In the genomic region with DNA sequence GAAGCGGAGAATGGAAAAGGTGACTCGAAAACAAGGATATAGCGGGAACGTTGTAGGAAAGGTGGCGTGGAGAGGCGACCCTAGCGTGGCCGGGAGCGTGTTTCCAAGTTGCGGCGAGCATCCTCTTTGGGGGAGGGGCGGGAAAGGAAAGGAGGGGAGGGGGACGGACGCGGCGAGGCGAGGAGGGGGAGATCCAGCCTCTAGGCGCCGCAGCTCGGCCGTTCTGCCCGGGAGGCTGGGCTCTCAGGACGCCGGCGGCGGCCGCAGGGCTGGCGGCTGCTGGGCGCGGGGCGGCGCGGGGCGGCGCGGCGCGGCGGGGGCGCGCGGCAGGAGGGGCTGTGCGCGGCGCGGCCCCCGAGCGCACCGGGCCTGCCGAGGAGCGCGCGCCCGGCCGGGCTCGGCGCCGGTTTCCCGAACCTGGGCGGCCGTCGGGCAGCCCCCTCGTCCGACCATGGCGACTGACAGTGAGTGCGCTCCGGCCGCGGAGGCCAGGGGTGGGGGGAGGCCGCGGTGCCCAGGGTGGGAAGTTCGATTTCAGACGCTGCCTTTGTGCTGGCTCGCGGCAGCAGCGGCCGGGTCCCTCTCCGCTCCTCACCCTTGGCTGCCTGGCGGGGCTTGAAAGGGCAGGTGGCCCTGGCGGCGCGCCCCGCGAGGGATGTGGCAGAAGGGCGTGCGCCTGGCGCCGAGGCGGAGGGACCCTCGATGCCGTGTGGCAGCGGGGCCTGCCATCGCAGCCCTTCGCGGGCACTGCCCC, we compare ENCODE assay signal across 9 cellular contexts. TPM values are rescaled to one million over a fixed set of nuclear protein-coding genes. Genes with fewer than 3 reads are reported as not detected.
A peak's percentile ranks its signal among the peaks of the same experiment; 100 is the strongest.
DNase-seq lines count a peak whose midpoint lies in the region; ATAC-seq and TF ChIP-seq lines count a peak whose summit lies in the region.
"Had no signal": no experiment of that assay in that cellular context is flagged by ENCODE, and none has a peak within 500 bp of the region (broad histone marks: within the 10 kb centered on the region; RNA-seq: fewer than 3 reads in every experiment).

A gene (plus strand): TSS at position 357 of the 754 bp plus-strand sequence.

- peaks cover 5 to 10% of the 10 kb centered on the region in 2 donors for H3K4me1 Mint-ChIP-seq in natural killer cell treated with Interleukin-12 subunit alpha and Interleukin-12 subunit beta and Interleukin-15 and Interleukin-18, amount 100 ng/mL, for 72 hours (ENCODE audit: low read depth in 2 of 2)

- no peak within 1 kb of the TSS for H3K27ac ChIP-seq in Peyer's patch
- no peak within 1 kb of the TSS for H3K27ac ChIP-seq in tibial nerve

- H3K27ac Mint-ChIP-seq in natural killer cell treated with Interleukin-12 subunit alpha and Interleukin-12 subunit beta and Interleukin-15 and Interleukin-18, amount 100 ng/mL, for 72 hours = no peak within 1 kb of the TSS

- DNase-seq in GM10266 (ENCODE audit: extremely low spot score) (peak; percentile 49), Peyer's patch (no peak), NCI-H187 treated with DMSO at 0.1 percent for 48 hours (lab: John Stamatoyannopoulos, UW) (no peak), tibial nerve (ENCODE audit: low spot score in 2 of 2) (no peak), NCI-H2196 treated with DMSO at 0.1 percent for 48 hours (lab: John Stamatoyannopoulos, UW; ENCODE audit: unreplicated experiment) (no peak)
- DNase-seq in natural killer cell treated with Interleukin-12 subunit alpha and Interleukin-12 subunit beta and Interleukin-15 and Interleukin-18, amount 100 ng/mL, for 72 hours (ENCODE audit: low spot score) = no peak

- WGBS in tibial nerve, 2 donors = 3 to 4% methylated on average over 31 to 66 of the region's 95 CpGs

- H3K9ac ChIP-seq in endocrine pancreas (ENCODE audit: control insufficient read depth, insufficient read depth, low read length) = peak within 1 kb of the TSS; percentile 32

- peaks cover 45 to 49% of the 10 kb centered on the region in 2 donors for H3K27me3 Mint-ChIP-seq in natural killer cell treated with Interleukin-12 subunit alpha and Interleukin-12 subunit beta and Interleukin-15 and Interleukin-18, amount 100 ng/mL, for 72 hours

- peaks cover 0 to 21% of the 10 kb centered on the region in 2 donors for H3K27me3 ChIP-seq in Peyer's patch
- H3K27me3 ChIP-seq in endocrine pancreas (ENCODE audit: control insufficient read depth, insufficient read depth, low read length) = no peaks in the 10 kb centered on the region
- H3K27me3 ChIP-seq in tibial nerve = peaks cover 0 to 50% of the 10 kb centered on the region in 2 donors

- TF ChIP-seq POLR2A in Peyer's patch (IDR thresholded peaks at IDR 0.05) (no peak), tibial nerve (IDR thresholded peaks at IDR 0.05) (no peak)

- H3K9me3 ChIP-seq in Peyer's patch (no peaks in the 10 kb centered on the region), endocrine pancreas (ENCODE audit: control insufficient read depth, low read length) (no peaks in the 10 kb centered on the region), tibial nerve (peaks cover 0 to 6% (median 0%) of the 10 kb centered on the region in 4 donors)

- TF ChIP-seq CTCF in GM10266 (IDR thresholded peaks at IDR 0.05; ENCODE audit: control insufficient read depth, insufficient read depth, low read depth, missing control alignments) (no peak), Peyer's patch (IDR thresholded peaks at IDR 0.05) (no peak), tibial nerve (IDR thresholded peaks at IDR 0.05) (no peak)

- TF ChIP-seq EP300 in tibial nerve (IDR thresholded peaks at IDR 0.05) = no peak

- H3K4me3 Mint-ChIP-seq in natural killer cell treated with Interleukin-12 subunit alpha and Interleukin-12 subunit beta and Interleukin-15 and Interleukin-18, amount 100 ng/mL, for 72 hours = peak within 1 kb of the TSS; percentile 65

- H3K36me3 Mint-ChIP-seq in natural killer cell treated with Interleukin-12 subunit alpha and Interleukin-12 subunit beta and Interleukin-15 and Interleukin-18, amount 100 ng/mL, for 72 hours = no peaks in the 10 kb centered on the region

- peak within 1 kb of the TSS in 3 of 4 donors; percentile 29 to 56 (median 48) for H3K4me3 ChIP-seq in Peyer's patch
- H3K4me3 ChIP-seq in endocrine pancreas (ENCODE audit: control insufficient read depth, insufficient read depth, low read length) = no peak within 1 kb of the TSS
- peak within 1 kb of the TSS in 2 of 4 donors; percentile 33 to 43 for H3K4me3 ChIP-seq in tibial nerve

- H3K9me3 Mint-ChIP-seq in natural killer cell treated with Interleukin-12 subunit alpha and Interleukin-12 subunit beta and Interleukin-15 and Interleukin-18, amount 100 ng/mL, for 72 hours = no peaks in the 10 kb centered on the region

- H3K36me3 ChIP-seq in Peyer's patch (no peaks in the 10 kb centered on the region), endocrine pancreas (ENCODE audit: control insufficient read depth, insufficient read depth, low read length) (no peaks in the 10 kb centered on the region), tibial nerve (no peaks in the 10 kb centered on the region)

- ATAC-seq in natural killer cell treated with Interleukin-12 subunit alpha and Interleukin-12 subunit beta and Interleukin-15 and Interleukin-18, amount 100 ng/mL, for 72 hours = peak in 1 of 2 donors; percentile 43
- ATAC-seq in GM21515 (IDR thresholded peaks at IDR 0.05; ENCODE audit: unreplicated experiment) = no peak

- H3K4me1 ChIP-seq in Peyer's patch = peaks cover 0 to 8% (median 0%) of the 10 kb centered on the region in 4 donors
- H3K4me1 ChIP-seq in endocrine pancreas (ENCODE audit: control insufficient read depth, insufficient read depth, low read length) = no peaks in the 10 kb centered on the region
- H3K4me1 ChIP-seq in tibial nerve = peaks cover 0 to 10% (median 2%) of the 10 kb centered on the region in 4 donors

RNA-seq across cellular contexts. Expression of the gene that starts here (rescaled TPM):
- under 1 TPM in 1 of 4 donors, not detected in 3; under 0.01 TPM for total RNA-seq in Peyer's patch
- under 1 TPM in 1 of 2 donors, not detected in 1; 0.36 TPM for total RNA-seq in natural killer cell treated with Interleukin-12 subunit alpha and Interleukin-12 subunit beta and Interleukin-15 and Interleukin-18, amount 100 ng/mL, for 72 hours
- total RNA-seq in tibial nerve = under 1 TPM in 1 of 4 donors, not detected in 3; under 0.01 TPM
- total RNA-seq: LHCN-M2 had no signal
